ENCODE assay signal across 1 cellular context in genomic region chr16:87550510-87550961, GRCh38.
A peak's percentile ranks its signal among the peaks of the same experiment; 100 is the strongest.
TF ChIP-seq lines count a peak whose summit lies in the region.

No MANE protein-coding gene starts in this region.

TF ChIP-seq in liver, 16 proteins besides CTCF, POLR2A, EP300 and RAD21 (continued from another document):
- no peak for TF ChIP-seq FOXA2 (IDR thresholded peaks at IDR 0.05)
- no peak for TF ChIP-seq JUND (IDR thresholded peaks at IDR 0.05)
- TF ChIP-seq RXRA (IDR thresholded peaks at IDR 0.05): peak in 1 of 2 donors; percentile 28
- TF ChIP-seq REST (IDR thresholded peaks at IDR 0.05): no peak
TF ChIP-seq in liver: peak in this region for 3.
